Comparison of ENCODE assay signal across 23 cellular contexts in the genomic region with DNA sequence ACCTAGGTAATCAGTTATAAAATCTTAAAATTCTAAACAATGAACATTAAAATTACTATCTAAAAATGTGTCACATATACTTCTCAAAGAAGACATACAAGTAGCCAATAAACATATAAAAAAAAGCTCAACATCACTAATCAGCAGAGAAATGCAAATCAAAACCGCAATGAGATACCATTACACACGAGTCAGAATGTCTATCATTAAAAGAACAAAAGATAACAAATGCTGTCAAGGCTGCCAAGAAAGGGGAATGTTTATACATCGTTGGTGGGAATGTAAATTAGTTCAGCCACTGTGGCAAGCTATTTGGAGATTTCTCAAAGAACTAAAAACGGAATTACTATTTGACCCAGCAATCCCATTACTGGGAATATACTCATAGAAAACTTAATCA.
"Had no signal": no experiment of that assay in that cellular context is flagged by ENCODE, and none has a peak within 500 bp of the region (broad histone marks: within the 10 kb centered on the region; RNA-seq: fewer than 3 reads in every experiment).

No MANE protein-coding gene starts in this region.

- H3K9me3 Mint-ChIP-seq: activated CD4-positive, alpha-beta T cell treated with anti-CD3 and anti-CD28 coated beads, Interleukin-2, amount 10 ng/mL, durations not matched to agents 7 days and 5 days had no signal

- H3K27me3 Mint-ChIP-seq: activated CD4-positive, alpha-beta T cell treated with anti-CD3 and anti-CD28 coated beads, Interleukin-2, amount 10 ng/mL, durations not matched to agents 7 days and 5 days; activated naive CD4-positive, alpha-beta T cell treated with anti-CD3 and anti-CD28 coated beads, Interleukin-2, amount 50 U/mL, for 24 hours; stimulated activated memory B cell treated with anti-CD40 and anti-IgM and Interleukin-4, amounts not matched to agents 10 μg/mL and 1 μg/mL and 100 μg/mL, for 72 hours had no signal

- H3K4me3 ChIP-seq: breast epithelium, coronary artery, right lobe of liver, stomach, suprapubic skin, transverse colon had no signal

- H3K36me3 Mint-ChIP-seq: activated naive CD4-positive, alpha-beta T cell treated with anti-CD3 and anti-CD28 coated beads, Interleukin-2, amount 50 U/mL, for 24 hours; naive thymus-derived CD4-positive, alpha-beta T cell; stimulated activated memory B cell treated with anti-CD40 and anti-IgM and Interleukin-4, amounts not matched to agents 10 μg/mL and 1 μg/mL and 100 μg/mL, for 72 hours had no signal

- H3K4me1 ChIP-seq: breast epithelium, foreskin keratinocyte, right lobe of liver, stomach, suprapubic skin, transverse colon had no signal

- H3K36me3 ChIP-seq: breast epithelium, right lobe of liver, stomach, suprapubic skin, transverse colon, WERI-Rb-1 had no signal

- H3K27me3 ChIP-seq: breast epithelium, foreskin keratinocyte, right lobe of liver, stomach, suprapubic skin, transverse colon had no signal

- DNase-seq: activated CD4-positive, alpha-beta T cell treated with anti-CD3 and anti-CD28 coated beads, Interleukin-2, amount 10 ng/mL, durations not matched to agents 7 days and 5 days; activated CD4-positive, CD25-positive, alpha-beta regulatory T cell treated with anti-CD3 and anti-CD28 coated beads, Interleukin-2, amount 50 U/mL, for 72 hours; activated CD8-positive, alpha-beta T cell treated with anti-CD3 and anti-CD28 coated beads, Interleukin-2, amount 10 ng/mL, durations not matched to agents 7 days and 5 days; activated gamma-delta T cell treated with Interleukin-2 at 50 U/mL for 16 hours; anterior cingulate cortex; foreskin keratinocyte; naive thymus-derived CD4-positive, alpha-beta T cell; occipital lobe; posterior cingulate gyrus; right lobe of liver; small intestine; stimulated activated CD4-positive, alpha-beta T cell treated with anti-CD3 and anti-CD28 coated beads, Interleukin-15, amount 100 ng/mL, for 24 hours; stomach; transverse colon; WERI-Rb-1 had no signal

- ATAC-seq: activated CD8-positive, alpha-beta T cell treated with anti-CD3 and anti-CD28 coated beads, Interleukin-2, amount 10 ng/mL, durations not matched to agents 7 days and 5 days; foreskin keratinocyte; left lobe of liver; naive thymus-derived CD4-positive, alpha-beta T cell; right lobe of liver; stimulated activated memory B cell treated with anti-CD40 and anti-IgM and Interleukin-4, amounts not matched to agents 10 μg/mL and 1 μg/mL and 100 μg/mL, for 72 hours had no signal

- H3K4me1 Mint-ChIP-seq: activated CD4-positive, alpha-beta T cell treated with anti-CD3 and anti-CD28 coated beads, Interleukin-2, amount 10 ng/mL, durations not matched to agents 7 days and 5 days; activated naive CD4-positive, alpha-beta T cell treated with anti-CD3 and anti-CD28 coated beads, Interleukin-2, amount 50 U/mL, for 24 hours; naive thymus-derived CD4-positive, alpha-beta T cell; neural crest cell; stimulated activated memory B cell treated with anti-CD40 and anti-IgM and Interleukin-4, amounts not matched to agents 10 μg/mL and 1 μg/mL and 100 μg/mL, for 72 hours had no signal

- H3K4me3 Mint-ChIP-seq: activated CD4-positive, alpha-beta T cell treated with anti-CD3 and anti-CD28 coated beads, Interleukin-2, amount 10 ng/mL, durations not matched to agents 7 days and 5 days; activated CD8-positive, alpha-beta T cell treated with anti-CD3 and anti-CD28 coated beads, Interleukin-2, amount 10 ng/mL, durations not matched to agents 7 days and 5 days; activated naive CD4-positive, alpha-beta T cell treated with anti-CD3 and anti-CD28 coated beads, Interleukin-2, amount 50 U/mL, for 24 hours; naive thymus-derived CD4-positive, alpha-beta T cell; neural crest cell; stimulated activated memory B cell treated with anti-CD40 and anti-IgM and Interleukin-4, amounts not matched to agents 10 μg/mL and 1 μg/mL and 100 μg/mL, for 72 hours had no signal

- H3K9me3 ChIP-seq: breast epithelium, right lobe of liver, stomach, suprapubic skin, transverse colon had no signal

- H3K27ac ChIP-seq: breast epithelium, coronary artery, epithelial cell of prostate, foreskin keratinocyte, right lobe of liver, stomach, suprapubic skin, transverse colon, WERI-Rb-1 had no signal
